In genomic region chr19:4911314-4911713, GRCh38 we compare ENCODE assay signal across 8 cellular contexts. TPM values are rescaled to one million over a fixed set of nuclear protein-coding genes. Genes with fewer than 3 reads are reported as not detected.
DNase-seq lines count a peak whose midpoint lies in the region; ATAC-seq and TF ChIP-seq lines count a peak whose summit lies in the region.

No MANE protein-coding gene starts in this region.

- peaks cover 0 to 63% (median 53%) of the 10 kb centered on the region in 11 experiments; a peak in 17 of 22 replicates for H3K36me3 ChIP-seq in BLaER1 treated with 17β-estradiol and CSF1 and Interleukin-3, amounts not matched to agents 10 nM and 100 nM
- peaks cover 1% of the 10 kb centered on the region; the same call in 1 of the 2 replicates for H3K36me3 ChIP-seq in IMR-90 (ENCODE audit: control insufficient read depth, insufficient read depth, low read length)

- H3K79me1 ChIP-seq in IMR-90 (ENCODE audit: low read depth in 1 of 2, low read length in 2 of 2) = peaks cover 0 to 55% of the 10 kb centered on the region in 2 experiments; a peak in 2 of 4 replicates

- peaks cover 9% of the 10 kb centered on the region for H3K9me1 ChIP-seq in IMR-90 (ENCODE audit: insufficient read depth, low read length)

- H3K4ac ChIP-seq in IMR-90 (ENCODE audit: low read depth, low read length) = peak overlapping the region; percentile 98

- H3K36me3 Mint-ChIP-seq in MCF 10A (ENCODE audit: insufficient read depth, unreplicated experiment) = peaks cover 12% of the 10 kb centered on the region
- no peaks in the 10 kb centered on the region for H3K36me3 Mint-ChIP-seq in natural killer cell

- dilution Hi-C loops in IMR-90 (cut with HindIII; ENCODE audit: low sequenced_read_pairs, unreplicated experiment) = no loop called here

- H2BK20ac ChIP-seq in IMR-90 (ENCODE audit: low read depth, low read length) = peak overlapping the region; percentile 82

- DNase-seq in IMR-90 (peak; percentile 25), MCF 10A (ENCODE audit: unreplicated experiment) (peak; percentile 30), natural killer cell (no peak), NCI-H524 (lab: John Stamatoyannopoulos, UW) (no peak), ureter (ENCODE audit: low spot score) (no peak), T-helper 9 cell (no peak)
- no peak for DNase-seq in stimulated activated naive CD4-positive, alpha-beta T cell (lab: John Stamatoyannopoulos, UW)

- TF ChIP-seq CTCF in IMR-90 (conservative IDR thresholded peaks at IDR 0.05; ENCODE audit: low read depth, low read length) (no peak), MCF 10A (IDR thresholded peaks at IDR 0.05; ENCODE audit: unreplicated experiment) (no peak), natural killer cell (IDR thresholded peaks at IDR 0.05) (no peak)

- peak overlapping the region; percentile 20 to 97 (median 94); a peak in 21 of 22 replicates for H3K27ac ChIP-seq in BLaER1 treated with 17β-estradiol and CSF1 and Interleukin-3, amounts not matched to agents 10 nM and 100 nM
- peak overlapping the region; percentile 91 for H3K27ac ChIP-seq in IMR-90 (ENCODE audit: insufficient read depth, low read length)

- H3K4me3 Mint-ChIP-seq in MCF 10A (ENCODE audit: unreplicated experiment) = peak overlapping the region; percentile 65
- H3K4me3 Mint-ChIP-seq in natural killer cell = peak overlapping the region; percentile 88

- H3K9me3 Mint-ChIP-seq in MCF 10A (ENCODE audit: unreplicated experiment) = no peaks in the 10 kb centered on the region
- no peaks in the 10 kb centered on the region for H3K9me3 Mint-ChIP-seq in natural killer cell

- BruUV-seq in IMR-90 (replicated peaks; lab: Mats Ljungman, UMichigan) = no TSS peak
- TSS peak; percentile 72 for BruUV-seq in MCF 10A (replicated peaks; lab: Mats Ljungman, UMichigan)

- H3K18ac ChIP-seq in IMR-90 (ENCODE audit: low read depth, low read length) = peak overlapping the region; percentile 56

- CTCF ChIA-PET in IMR-90 (lab: Yijun Ruan, JAX) = interaction anchor here (0.5 to 4.6 kb wide), 7 partner anchors 24 to 120 kb away, joined by 3 to 30 read pairs (median 4); no protein-coding TSS in a partner anchor
- CTCF ChIA-PET in MCF 10A (lab: Yijun Ruan, JAX) = interaction anchor here (0.5 to 4.5 kb wide), 22 partner anchors 9 to 626 kb away, joined by 3 to 93 read pairs (median 5); partner anchors contain the start of genes ARRDC5 and PLIN3

- peak overlapping the region; percentile 67 to 95 (median 88) for H3K4me3 ChIP-seq in BLaER1 treated with 17β-estradiol and CSF1 and Interleukin-3, amounts not matched to agents 10 nM and 100 nM
- peak overlapping the region; percentile 13 for H3K4me3 ChIP-seq in IMR-90 (ENCODE audit: insufficient read depth, low read depth, low read length)

- intact Hi-C loops in IMR-90 (cut with micrococcal nuclease) (loop anchor here (1.0 to 2.0 kb wide), 4 partner anchors 39 to 119 kb away; partner anchors contain the start of gene KDM4B), MCF 10A (cut with micrococcal nuclease) (loop anchor here (5.0 to 10.0 kb wide), 2 partner anchors 61 to 187 kb away; partner anchors contain the start of gene DPP9), natural killer cell (cut with micrococcal nuclease) (loop anchor here (1.0 to 2.0 kb wide), 2 partner anchors 39 to 101 kb away; no protein-coding TSS in a partner anchor)

- ATAC-seq in IMR-90 (ENCODE audit: low read depth) = no peak
- no peak for ATAC-seq in natural killer cell

- no peaks in the 10 kb centered on the region for H3K9me3 ChIP-seq in BLaER1 treated with 17β-estradiol and CSF1 and Interleukin-3, amounts not matched to agents 10 nM and 100 nM (replicated peaks in 1 of 11)
- no peaks in the 10 kb centered on the region for H3K9me3 ChIP-seq in IMR-90 (ENCODE audit: control insufficient read depth, insufficient read depth, low read length)

- TF ChIP-seq RAD21 in IMR-90 (IDR thresholded peaks at IDR 0.05; ENCODE audit: low read length) = no peak

- H4K5ac ChIP-seq in IMR-90 (ENCODE audit: low read depth, low read length) = peak overlapping the region; percentile 74

- H4K20me1 ChIP-seq in BLaER1 treated with 17β-estradiol and CSF1 and Interleukin-3, amounts not matched to agents 10 nM and 100 nM = peaks cover 27 to 70% (median 57%) of the 10 kb centered on the region in 11 experiments
- H4K20me1 ChIP-seq in IMR-90 (ENCODE audit: insufficient read depth, low read length) = peaks cover 28% of the 10 kb centered on the region

- peak overlapping the region; percentile 87 to 100 (median 98) for H3K4me2 ChIP-seq in BLaER1 treated with 17β-estradiol and CSF1 and Interleukin-3, amounts not matched to agents 10 nM and 100 nM
- H3K4me2 ChIP-seq in IMR-90 (ENCODE audit: low read depth, low read length) = peak overlapping the region; percentile 67

- H3K27me3 Mint-ChIP-seq in MCF 10A (ENCODE audit: insufficient read depth, unreplicated experiment) (no peaks in the 10 kb centered on the region), natural killer cell (ENCODE audit: low read depth in 2 of 2) (no peaks in the 10 kb centered on the region)

- no peak for TF ChIP-seq POLR2A in IMR-90 (IDR thresholded peaks at IDR 0.05; ENCODE audit: low read depth, low read length)

- H2AFZ ChIP-seq in IMR-90 (replicated peaks; ENCODE audit: low read length, poor library complexity) = peak overlapping the region; percentile 84

- H2BK120ac ChIP-seq in IMR-90 (ENCODE audit: low read depth, low read length) = peak overlapping the region; percentile 94

- H3K27me3 ChIP-seq in BLaER1 treated with 17β-estradiol and CSF1 and Interleukin-3, amounts not matched to agents 10 nM and 100 nM = no peaks in the 10 kb centered on the region
- no peaks in the 10 kb centered on the region for H3K27me3 ChIP-seq in IMR-90 (ENCODE audit: control insufficient read depth, insufficient read depth, low read length)

- peak overlapping the region; percentile 95 for H2AK5ac ChIP-seq in IMR-90 (ENCODE audit: low read depth, low read length)

- POLR2A ChIA-PET in IMR-90 (lab: Charles Lee; ENCODE audit: unreplicated experiment) (interaction anchor here (0.9 to 2.3 kb wide), 4 partner anchors 41 to 101 kb away, joined by 3 to 10 read pairs (median 6); no protein-coding TSS in a partner anchor), MCF 10A (lab: Yijun Ruan, JAX) (interaction anchor here (0.6 to 5.8 kb wide), 18 partner anchors 13 to 712 kb away, joined by 3 to 98 read pairs (median 6); partner anchors contain the start of genes DPP9, KDM4B, PLIN3 and SAFB)

- in situ Hi-C loops in IMR-90 (cut with MboI; ENCODE audit: low sequenced_read_pairs) = loop anchor here (5.0 kb wide), 2 partner anchors 39 to 104 kb away; no protein-coding TSS in a partner anchor

- peak overlapping the region; percentile 85 for H3K27ac Mint-ChIP-seq in MCF 10A (ENCODE audit: low read depth, unreplicated experiment)
- H3K27ac Mint-ChIP-seq in natural killer cell = peak overlapping the region; percentile 97 to 98

- H2BK15ac ChIP-seq in IMR-90 (ENCODE audit: low read depth, low read length) = peak overlapping the region; percentile 75; the same call in 2 of the 3 replicates

- H3K14ac ChIP-seq in IMR-90 (replicated peaks; ENCODE audit: low read depth, low read length) = peak overlapping the region; percentile 90

- no CpG with 5 or more reads among the region's 15 CpGs for WGBS in IMR-90 (ENCODE audit: extremely low coverage in 2 of 2, insufficient read length in 1 of 2), 2 experiments

- peak overlapping the region; percentile 99 for H3K23ac ChIP-seq in IMR-90 (ENCODE audit: low read depth, low read length)

- peak overlapping the region; percentile 98 for H2AK9ac ChIP-seq in IMR-90 (replicated peaks; ENCODE audit: low read depth, low read length, poor library complexity)

- H3K4me1 Mint-ChIP-seq in MCF 10A (ENCODE audit: insufficient read depth, unreplicated experiment) (peaks cover 26% of the 10 kb centered on the region), natural killer cell (peaks cover 64 to 71% of the 10 kb centered on the region in 2 donors)

- peak overlapping the region; percentile 82 to 96 for H4K8ac ChIP-seq in IMR-90 (ENCODE audit: low read depth in 2 of 2, low read length in 2 of 2)

- peak overlapping the region; percentile 93 for H2BK5ac ChIP-seq in IMR-90 (ENCODE audit: low read depth, low read length, poor library complexity, severe bottlenecking)

- H4K91ac ChIP-seq in IMR-90 (ENCODE audit: insufficient read depth, low read depth, low read length) = peak overlapping the region; percentile 92

- H3K4me1 ChIP-seq in BLaER1 treated with 17β-estradiol and CSF1 and Interleukin-3, amounts not matched to agents 10 nM and 100 nM = peaks cover 61 to 83% (median 74%) of the 10 kb centered on the region in 10 experiments
- peaks cover 38% of the 10 kb centered on the region for H3K4me1 ChIP-seq in IMR-90 (ENCODE audit: control insufficient read depth, insufficient read depth, low read length)

- H3K56ac ChIP-seq in IMR-90 (ENCODE audit: extremely low read depth, insufficient read depth, low read length) = peak overlapping the region; percentile 94

- H3K9ac ChIP-seq in BLaER1 treated with 17β-estradiol and CSF1 and Interleukin-3, amounts not matched to agents 10 nM and 100 nM = peak overlapping the region; percentile 76 to 99 (median 96)
- H3K9ac ChIP-seq in IMR-90 (ENCODE audit: low read depth, low read length) = peak overlapping the region; percentile 85

RNA-seq across cellular contexts. Expression of gene UHRF1, which starts 2.0 kb away (rescaled TPM):
- 57.4 and 70.3 TPM in 2 replicates for total RNA-seq in IMR-90 (2012; rRNA removed)
- 47.4 and 49.2 TPM in 2 replicates for polyA plus RNA-seq in IMR-90 (2012; rRNA removed)
- polyA plus RNA-seq in IMR-90 (2012; cell fraction: cytosol; rRNA removed) = 32.5 and 35.1 TPM in 2 replicates
- polyA plus RNA-seq in IMR-90 (2012; cell fraction: nucleus; rRNA removed; ENCODE audit: low replicate concordance) = 42.0 and 73.3 TPM in 2 replicates
- 11.2 and 16.0 TPM in 2 replicates for total RNA-seq in MCF 10A (2022)
- 1 to 10 TPM; 2.8 to 4.6 (median 4.1) TPM for total RNA-seq in natural killer cell
- total RNA-seq in ureter = 1.9 TPM

RNA-seq across cellular contexts. Expression of gene ARRDC5, which starts 8.6 kb away (rescaled TPM):
- total RNA-seq in IMR-90 (2012; rRNA removed) = not detected in 2 replicates
- not detected in 2 replicates for polyA plus RNA-seq in IMR-90 (2012; rRNA removed)
- not detected in 2 replicates for polyA plus RNA-seq in IMR-90 (2012; cell fraction: cytosol; rRNA removed)
- 0.04 and 0.09 TPM in 2 replicates for polyA plus RNA-seq in IMR-90 (2012; cell fraction: nucleus; rRNA removed; ENCODE audit: low replicate concordance)
- not detected in 2 replicates for total RNA-seq in MCF 10A (2022)
- 10 to 100 TPM in 1 of 3 donors, 1 to 10 TPM in 2; 5.9 to 13.0 (median 8.8) TPM for total RNA-seq in natural killer cell
- 1.1 TPM for total RNA-seq in ureter

RNA-seq across cellular contexts. Expression of gene PLIN3, which starts 43.8 kb away (rescaled TPM):
- total RNA-seq in IMR-90 (2012; rRNA removed) = 246 and 289 TPM in 2 replicates
- polyA plus RNA-seq in IMR-90 (2012; rRNA removed) = 147 and 170 TPM in 2 replicates
- 125 and 358 TPM in 2 replicates for polyA plus RNA-seq in IMR-90 (2012; cell fraction: cytosol; rRNA removed)
- polyA plus RNA-seq in IMR-90 (2012; cell fraction: nucleus; rRNA removed; ENCODE audit: low replicate concordance) = 67.4 and 161 TPM in 2 replicates
- total RNA-seq in MCF 10A (2022) = 64.3 and 71.7 TPM in 2 replicates
- 10 to 100 TPM; 26.6 to 28.7 (median 28.3) TPM for total RNA-seq in natural killer cell
- 35.7 TPM for total RNA-seq in ureter

RNA-seq across cellular contexts. Expression of gene KDM4B, which starts 57.6 kb away (rescaled TPM):
- 5.0 TPM in 2 replicates for total RNA-seq in IMR-90 (2012; rRNA removed)
- 17.9 and 20.8 TPM in 2 replicates for polyA plus RNA-seq in IMR-90 (2012; rRNA removed)
- polyA plus RNA-seq in IMR-90 (2012; cell fraction: cytosol; rRNA removed) = 9.5 and 17.5 TPM in 2 replicates
- polyA plus RNA-seq in IMR-90 (2012; cell fraction: nucleus; rRNA removed; ENCODE audit: low replicate concordance) = 37.9 and 61.0 TPM in 2 replicates
- total RNA-seq in MCF 10A (2022) = 34.4 and 36.3 TPM in 2 replicates
- total RNA-seq in natural killer cell = 10 to 100 TPM; 68.0 to 73.5 (median 68.1) TPM
- 58.3 TPM for total RNA-seq in ureter

Comparison
In these comparisons a context has a peak if more than half of its experiments do, and no peak if none do; other contexts are left out.
1. DNase-seq: peak in IMR-90 (single experiment) and MCF 10A (single experiment); none in natural killer cell (single experiment), NCI-H524 (0 of 2), ureter (single experiment), T-helper 9 cell (single experiment) and stimulated activated naive CD4-positive, alpha-beta T cell (0 of 6).